Comparison of ENCODE assay signal across 20 cellular contexts in the genomic region with DNA sequence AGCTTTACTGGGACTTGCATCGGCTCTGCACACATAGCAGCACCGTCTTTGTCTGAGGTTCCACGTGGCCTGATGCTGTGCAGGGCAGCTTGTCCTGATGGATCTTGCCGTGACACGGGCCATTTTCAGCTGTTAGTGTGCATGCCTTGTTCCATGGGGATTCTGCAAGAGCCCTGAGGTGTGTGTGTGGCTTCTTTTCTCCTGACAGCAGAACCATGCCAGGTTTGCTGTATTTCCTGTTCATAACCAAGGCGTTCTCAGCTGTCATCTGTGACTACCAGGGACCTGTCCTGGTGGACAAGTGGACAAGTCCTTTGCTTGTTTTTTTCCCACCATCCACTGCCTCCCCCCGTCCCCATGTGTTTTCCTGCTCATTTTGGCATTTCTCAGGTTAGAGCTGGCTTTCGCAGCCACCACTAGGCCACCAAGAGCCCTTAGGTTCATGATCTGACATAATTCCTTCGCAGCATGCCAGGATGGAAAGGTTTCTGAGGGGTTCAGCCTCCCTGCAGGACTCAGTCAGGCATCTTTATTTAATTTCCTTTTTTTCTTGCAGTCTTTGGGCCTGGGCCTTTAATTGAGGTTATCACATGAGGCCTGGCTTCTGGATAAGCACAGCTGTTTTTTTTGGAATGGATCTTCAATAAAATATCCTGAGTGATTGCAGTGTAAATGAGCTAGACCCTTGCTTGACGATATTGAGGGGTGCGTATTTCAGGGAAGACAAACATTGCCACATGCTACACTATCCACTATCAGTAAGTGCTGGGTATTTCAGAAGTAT.
DNase-seq lines count a peak whose midpoint lies in the region; ATAC-seq, FAIRE-seq and TF ChIP-seq lines count a peak whose summit lies in the region.
"Had no signal": no experiment of that assay in that cellular context is flagged by ENCODE, and none has a peak within 500 bp of the region (broad histone marks: within the 10 kb centered on the region; RNA-seq: fewer than 3 reads in every experiment).

No MANE protein-coding gene starts in this region.

- peak overlapping the region in 1 of 3 donors; percentile 41 for H3K4me3 Mint-ChIP-seq in T-cell

- H3K9me3 ChIP-seq in right atrium auricular region: no peaks in the 10 kb centered on the region

- no peaks in the 10 kb centered on the region for H3K27me3 ChIP-seq in right atrium auricular region
- H3K27me3 ChIP-seq: esophagus squamous epithelium had no signal

- intact Hi-C loops in Right ventricle myocardium superior (cut with DNase I) (loop anchor here (10.0 kb wide), 1 partner anchor 279 kb away; no protein-coding TSS in a partner anchor), cardiac septum (cut with DNase I) (loop anchor here (5.0 to 10.0 kb wide), 2 partner anchors 137 to 289 kb away; no protein-coding TSS in a partner anchor)

- POLR2A ChIA-PET in T-cell (lab: Charles Lee): interaction anchor here in 1 of 2 donors (0.6 to 1.0 kb wide), 2 partner anchors 13 to 563 kb away, joined by 3 read pairs; no protein-coding TSS in a partner anchor

- ATAC-seq in Right ventricle myocardium superior (ENCODE audit: poor library complexity) (peak; percentile 10), T-cell (replicated peaks in 1 of 4) (peak in 1 of 4 experiments; percentile 26), GM19463 (IDR thresholded peaks at IDR 0.05; ENCODE audit: unreplicated experiment) (no peak)
- ATAC-seq: K562, left colon had no signal

- TF ChIP-seq POLR2A in H54 (IDR thresholded peaks at IDR 0.05; ENCODE audit: low read depth, low read length): no peak

- H3K27ac Mint-ChIP-seq in T-cell: peak overlapping the region; percentile 11 to 80

- CTCF ChIA-PET in T-cell (lab: Charles Lee): interaction anchor here (0.6 to 1.2 kb wide), 4 partner anchors 42 to 137 kb away, joined by 3 to 5 read pairs (median 3); no protein-coding TSS in a partner anchor

- FAIRE-seq in H54 (lab: Jason Lieb, UNC): no peak
- FAIRE-seq: GM18507, K562 had no signal

- peaks cover 0 to 54% of the 10 kb centered on the region in 2 donors for H3K4me1 ChIP-seq in right atrium auricular region

- H3K9me3 Mint-ChIP-seq in T-cell: peaks cover 3 to 14% (median 4%) of the 10 kb centered on the region in 3 donors

- peak overlapping the region in 1 of 2 donors; percentile 35 for H3K27ac ChIP-seq in right atrium auricular region
- H3K27ac ChIP-seq: esophagus squamous epithelium, GM23248 had no signal

- H3K27me3 Mint-ChIP-seq in T-cell: no peaks in the 10 kb centered on the region

- no peak for DNase-seq in Right ventricle myocardium superior
- no peak for DNase-seq in cardiac septum (ENCODE audit: low spot score)
- DNase-seq in T-cell: no peak
- DNase-seq in right atrium auricular region (ENCODE audit: low spot score): peak; percentile 50
- no peak for DNase-seq in activated CD8-positive, alpha-beta memory T cell treated with anti-CD3 and anti-CD28 coated beads for 24 hours
- no peak for DNase-seq in H54 (ENCODE audit: insufficient read length, low spot score)
- DNase-seq: amniotic stem cell; COR-L47; EL; esophagus squamous epithelium; GM23248; left colon; NCI-H1930; NCI-H446; RPMI8226; stimulated activated CD4-positive, alpha-beta T cell treated with anti-CD3 and anti-CD28 coated beads, Interleukin-4, amount 100 ng/mL, for 24 hours; substantia nigra had no signal

- TF ChIP-seq CTCF in right atrium auricular region (IDR thresholded peaks at IDR 0.05): no peak

- no peak overlapping the region for H3K4me3 ChIP-seq in right atrium auricular region
- H3K4me3 ChIP-seq: esophagus squamous epithelium, GM23248, K562 had no signal

- peaks cover 73% of the 10 kb centered on the region for H3K36me3 Mint-ChIP-seq in T-cell

- H3K36me3 ChIP-seq in right atrium auricular region: peaks cover 11% of the 10 kb centered on the region

- H3K4me1 Mint-ChIP-seq in T-cell: peaks cover 77 to 88% (median 85%) of the 10 kb centered on the region in 3 donors
